ENCODE assay signal across 10 cellular contexts in genomic region chr16:89122322-89122831, GRCh38. TPM values are rescaled to one million over a fixed set of nuclear protein-coding genes. Genes with fewer than 3 reads are reported as not detected.
DNase-seq lines count a peak whose midpoint lies in the region; ATAC-seq lines count a peak whose summit lies in the region.
"Had no signal": no experiment of that assay in that cellular context is flagged by ENCODE, and none has a peak within 500 bp of the region (broad histone marks: within the 10 kb centered on the region; RNA-seq: fewer than 3 reads in every experiment).

No MANE protein-coding gene starts in this region.

- H3K79me2 ChIP-seq in mesendoderm (ENCODE audit: control insufficient read depth, insufficient read depth, low read length): no peaks in the 10 kb centered on the region

- no peak overlapping the region for H3K18ac ChIP-seq in mesendoderm (ENCODE audit: low read length)

- no peak overlapping the region for H2BK120ac ChIP-seq in mesendoderm (ENCODE audit: low read depth, low read length)

- H3K27me3 ChIP-seq in mesendoderm (ENCODE audit: insufficient read depth, low read length, poor library complexity): no peaks in the 10 kb centered on the region
- H3K27me3 ChIP-seq: cardiac muscle cell had no signal

- H3K36me3 ChIP-seq in mesendoderm (ENCODE audit: control insufficient read depth, insufficient read depth, low read length): no peaks in the 10 kb centered on the region

- no peak overlapping the region for H3K4ac ChIP-seq in mesendoderm (ENCODE audit: low read depth, low read length)

- H3K9ac ChIP-seq in mesendoderm (ENCODE audit: low read length): no peak overlapping the region

- DNase-seq in NCI-H774 (lab: John Stamatoyannopoulos, UW) (peak; percentile 22), ureter (ENCODE audit: low spot score) (no peak), mesendoderm (no peak)
- peak; percentile 17 for DNase-seq in activated naive CD8-positive, alpha-beta T cell treated with anti-CD3 and anti-CD28 coated beads, Interleukin-2, amount 50 U/mL, for 16 hours (ENCODE audit: low read depth, low spot score)
- peak; percentile 19 for DNase-seq in stimulated activated CD8-positive, alpha-beta memory T cell treated with anti-CD3 and anti-CD28 coated beads, Interleukin-12 subunit alpha, Interleukin-12 subunit beta, amount 100 ng/mL, for 4 hours (ENCODE audit: low read depth)

- ATAC-seq in HG03108 (IDR thresholded peaks at IDR 0.05; ENCODE audit: unreplicated experiment) (peak; percentile 46), GM18861 (IDR thresholded peaks at IDR 0.05; ENCODE audit: unreplicated experiment) (no peak), HG02623 (IDR thresholded peaks at IDR 0.05; ENCODE audit: unreplicated experiment) (no peak)

- H3K27ac ChIP-seq in mesendoderm (ENCODE audit: low read depth, low read length): no peak overlapping the region
- H3K27ac ChIP-seq: cardiac muscle cell, HL-60 had no signal

- H3K56ac ChIP-seq in mesendoderm (ENCODE audit: low read length): no peak overlapping the region

- H3K23ac ChIP-seq in mesendoderm (ENCODE audit: low read length): no peak overlapping the region

- H2BK15ac ChIP-seq in mesendoderm (replicated peaks; ENCODE audit: low read depth): no peak overlapping the region

- no peak overlapping the region for H3K4me2 ChIP-seq in mesendoderm (ENCODE audit: low read length)

- H4K5ac ChIP-seq in mesendoderm (ENCODE audit: low read length): no peak overlapping the region

- no peak overlapping the region for H2AK5ac ChIP-seq in mesendoderm (ENCODE audit: low read length)

- H2BK5ac ChIP-seq in mesendoderm (ENCODE audit: low read length): no peak overlapping the region

- H3K79me1 ChIP-seq in mesendoderm (ENCODE audit: low read length): no peaks in the 10 kb centered on the region

- no peaks in the 10 kb centered on the region for H3K4me1 ChIP-seq in mesendoderm (ENCODE audit: control insufficient read depth, low read depth, low read length)

- no peak overlapping the region for H3K4me3 ChIP-seq in mesendoderm (ENCODE audit: low read length)
- H3K4me3 ChIP-seq: cardiac muscle cell had no signal

- WGBS in mesendoderm (ENCODE audit: extremely low coverage, insufficient coverage, low lambda C conversion rate): no CpG with 5 or more reads among the region's 10 CpGs

- no peak overlapping the region for H4K8ac ChIP-seq in mesendoderm (ENCODE audit: low read depth, low read length)

RNA-seq across cellular contexts. Expression of gene ACSF3, which starts 28.7 kb away (rescaled TPM):
- total RNA-seq in ureter: 51.7 TPM
- polyA plus RNA-seq in mesendoderm (2013, experiment 1 of 2): 7.0 TPM
- polyA plus RNA-seq in mesendoderm (2013, experiment 2 of 2): 7.1 TPM

RNA-seq across cellular contexts. Expression of gene CDH15, which starts 49.2 kb away (rescaled TPM):
- total RNA-seq in ureter: not detected
- polyA plus RNA-seq in mesendoderm (2013, experiment 1 of 2): 0.10 TPM
- polyA plus RNA-seq in mesendoderm (2013, experiment 2 of 2): 0.10 TPM

Comparison
In these comparisons a context has a peak if more than half of its experiments do, and no peak if none do; other contexts are left out.
1. DNase-seq: peak in NCI-H774 (single experiment), activated naive CD8-positive, alpha-beta T cell treated with anti-CD3 and anti-CD28 coated beads, Interleukin-2, amount 50 U/mL, for 16 hours (single experiment) and stimulated activated CD8-positive, alpha-beta memory T cell treated with anti-CD3 and anti-CD28 coated beads, Interleukin-12 subunit alpha, Interleukin-12 subunit beta, amount 100 ng/mL, for 4 hours (single experiment); none in ureter (single experiment) and mesendoderm (single experiment).